20 cellular contexts compared by ENCODE assay signal in the genomic region with DNA sequence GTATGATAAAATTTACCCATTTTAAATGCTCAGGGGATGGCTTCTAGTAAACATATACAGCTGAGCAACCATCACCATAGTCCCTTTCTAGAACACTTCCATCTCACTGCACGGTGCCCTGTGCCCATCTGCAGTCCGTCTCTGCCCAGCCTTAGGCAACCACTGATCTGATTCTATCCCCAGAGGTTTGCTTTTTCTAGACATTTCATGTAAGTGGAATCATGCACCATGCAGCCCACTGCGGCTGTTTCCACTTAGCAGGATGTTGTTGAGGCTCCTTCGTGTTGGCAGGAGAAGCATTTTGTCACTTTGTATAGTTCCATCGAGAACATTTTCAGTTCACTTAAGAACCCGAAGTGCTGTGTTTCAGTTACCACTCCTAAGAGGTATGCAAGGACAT.
"Had no signal": no experiment of that assay in that cellular context is flagged by ENCODE, and none has a peak within 500 bp of the region (broad histone marks: within the 10 kb centered on the region; RNA-seq: fewer than 3 reads in every experiment).

No MANE protein-coding gene starts in this region.

- DNase-seq: effector memory CD8-positive, alpha-beta T cell; glutamatergic neuron; immature natural killer cell; left cardiac atrium; left ventricle myocardium inferior; lower lobe of right lung; natural killer cell; stimulated activated naive CD4-positive, alpha-beta T cell; stomach; substantia nigra; transverse colon had no signal

- H3K27ac ChIP-seq: epithelial cell of prostate, gastroesophageal sphincter, left ventricle myocardium inferior, lower lobe of right lung, parathyroid adenoma, prostate gland, stomach, thoracic aorta, transverse colon had no signal

- H3K27me3 ChIP-seq: gastroesophageal sphincter, stomach, transverse colon had no signal

- H3K27me3 Mint-ChIP-seq: dendritic cell treated with granulocyte-macrophage colony-stimulating factor and Interleukin-4, amounts not matched to agents 40 ng/mL and 50 ng/mL, for 4 days; memory B cell had no signal

- H3K4me3 ChIP-seq: gastroesophageal sphincter, left ventricle myocardium inferior, lower lobe of right lung, prostate gland, stomach, thoracic aorta, transverse colon had no signal

- H3K9me3 Mint-ChIP-seq: dendritic cell treated with granulocyte-macrophage colony-stimulating factor and Interleukin-4, amounts not matched to agents 40 ng/mL and 50 ng/mL, for 4 days; effector memory CD8-positive, alpha-beta T cell; immature natural killer cell; memory B cell; natural killer cell had no signal

- H2AFZ ChIP-seq: parathyroid adenoma had no signal

- H3K36me3 Mint-ChIP-seq: immature natural killer cell, memory B cell, natural killer cell had no signal

- H3K4me3 Mint-ChIP-seq: dendritic cell treated with granulocyte-macrophage colony-stimulating factor and Interleukin-4, amounts not matched to agents 40 ng/mL and 50 ng/mL, for 4 days; effector memory CD8-positive, alpha-beta T cell; immature natural killer cell; memory B cell; mesothelial cell of epicardium; natural killer cell; neural crest cell had no signal

- H3K9ac ChIP-seq: parathyroid adenoma had no signal

- H3K36me3 ChIP-seq: prostate gland, thoracic aorta, transverse colon had no signal

- H3K4me1 Mint-ChIP-seq: immature natural killer cell, natural killer cell, neural crest cell had no signal

- H3K27ac Mint-ChIP-seq: dendritic cell treated with granulocyte-macrophage colony-stimulating factor and Interleukin-4, amounts not matched to agents 40 ng/mL and 50 ng/mL, for 4 days; effector memory CD8-positive, alpha-beta T cell; immature natural killer cell; memory B cell; mesothelial cell of epicardium; natural killer cell had no signal

- H3K9me3 ChIP-seq: gastroesophageal sphincter, left ventricle myocardium inferior, lower lobe of right lung, prostate gland, stomach, thoracic aorta, transverse colon had no signal

- H3K4me1 ChIP-seq: gastroesophageal sphincter, left ventricle myocardium inferior, lower lobe of right lung, parathyroid adenoma, prostate gland, transverse colon had no signal

- H3K79me2 ChIP-seq: parathyroid adenoma had no signal
